Comparison of ENCODE assay signal across 8 cellular contexts in the genomic region with DNA sequence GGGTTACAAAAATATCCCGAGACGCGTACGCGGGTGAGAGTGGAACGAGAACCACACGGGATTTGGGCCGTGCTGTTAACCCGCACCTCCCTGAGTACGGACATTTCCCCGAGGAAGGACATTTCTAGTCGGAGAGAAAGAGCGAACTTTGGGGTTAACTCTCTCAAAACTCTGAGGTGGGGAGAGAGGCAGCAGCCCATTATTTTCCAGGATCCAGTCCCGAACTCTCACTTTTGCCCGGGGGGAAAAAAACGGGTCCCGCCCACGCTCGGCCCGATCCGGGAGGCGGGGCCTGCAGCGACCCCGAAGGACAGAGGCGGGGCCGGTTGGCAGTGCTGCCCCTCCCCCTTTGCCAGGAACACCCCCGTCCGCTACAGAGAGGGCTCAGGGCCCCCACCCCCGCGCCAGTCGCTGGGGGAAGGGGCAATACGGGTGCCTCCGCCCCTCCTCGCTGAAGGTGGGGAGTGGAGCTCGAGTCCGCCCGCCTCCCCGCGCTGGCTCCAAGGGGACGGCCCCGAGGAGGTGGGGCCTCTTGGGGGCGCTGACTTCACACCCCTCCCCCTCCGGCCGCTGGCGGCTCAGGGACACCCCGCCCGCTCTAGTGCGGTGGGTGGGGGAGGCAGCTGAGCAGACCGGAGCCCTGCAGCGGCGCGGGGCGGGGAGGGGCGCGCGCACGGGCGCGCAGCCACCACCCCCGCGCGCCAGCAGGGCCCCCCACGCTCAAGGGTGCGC. TPM values are rescaled to one million over a fixed set of nuclear protein-coding genes. Genes with fewer than 3 reads are reported as not detected.
DNase-seq lines count a peak whose midpoint lies in the region; TF ChIP-seq lines count a peak whose summit lies in the region.

No MANE protein-coding gene starts in this region.

- H3K27me3 ChIP-seq in SJCRH30 (no peaks in the 10 kb centered on the region), neuron (ENCODE audit: insufficient read depth, low read length) (no peaks in the 10 kb centered on the region), stomach smooth muscle (ENCODE audit: control insufficient read depth in 1 of 2, insufficient read depth in 2 of 2, low read length in 2 of 2) (no peaks in the 10 kb centered on the region)

- peak overlapping the region; percentile 88 to 92 for H3K9ac ChIP-seq in stomach smooth muscle (ENCODE audit: low read length in 2 of 2)

- H2AFZ ChIP-seq in neuron (ENCODE audit: low read depth, low read length) = no peak overlapping the region

- DNase-seq in GM03348 (ENCODE audit: low spot score) (peak; percentile 97), HFF-Myc (ENCODE audit: extremely low read depth, low read depth) (peak; percentile 83), MV-4-11 (lab: John Stamatoyannopoulos, UW) (peak; percentile 81), SJCRH30 (peak; percentile 98 to 99), foreskin melanocyte (peak; percentile 94)
- peak; percentile 82 to 95 (median 84) for DNase-seq in activated naive CD4-positive, alpha-beta T cell (lab: John Stamatoyannopoulos, UW)

- H3K27ac ChIP-seq in SJCRH30 = peak overlapping the region; percentile 86
- H3K27ac ChIP-seq in stomach smooth muscle (ENCODE audit: low read length) = peak overlapping the region; percentile 95

- peaks cover 14% of the 10 kb centered on the region for H3K4me1 ChIP-seq in SJCRH30
- peaks cover 24% of the 10 kb centered on the region for H3K4me1 ChIP-seq in neuron (ENCODE audit: insufficient read depth, low read length)
- peaks cover 13% of the 10 kb centered on the region for H3K4me1 ChIP-seq in stomach smooth muscle (ENCODE audit: control insufficient read depth, insufficient read depth, low read length)

- H3K4me3 ChIP-seq in HFF-Myc (replicated peaks; ENCODE audit: low read depth, low read length) = peak overlapping the region; percentile 91
- H3K4me3 ChIP-seq in SJCRH30 = peak overlapping the region; percentile 69
- H3K4me3 ChIP-seq in neuron (ENCODE audit: low read length) = peak overlapping the region; percentile 91
- peak overlapping the region; percentile 87 to 89 for H3K4me3 ChIP-seq in stomach smooth muscle (ENCODE audit: low read length in 2 of 2)

- H3K36me3 ChIP-seq in SJCRH30 = peaks cover 35% of the 10 kb centered on the region
- H3K36me3 ChIP-seq in neuron (ENCODE audit: insufficient read depth, low read length) = peaks cover 12% of the 10 kb centered on the region
- H3K36me3 ChIP-seq in stomach smooth muscle (ENCODE audit: control insufficient read depth in 2 of 2, insufficient read depth in 2 of 2, low read length in 2 of 2) = no peaks in the 10 kb centered on the region

- TF ChIP-seq CTCF in HFF-Myc (IDR thresholded peaks at IDR 0.05; ENCODE audit: low read depth, low read length, missing control alignments) = no peak

- H3K9me3 ChIP-seq in SJCRH30 (replicated peaks) (no peaks in the 10 kb centered on the region), neuron (ENCODE audit: low read length) (no peaks in the 10 kb centered on the region), stomach smooth muscle (ENCODE audit: control insufficient read depth in 2 of 2, low read length in 2 of 2) (no peaks in the 10 kb centered on the region)

RNA-seq across cellular contexts. Expression of a gene that starts 0.7 kb away (rescaled TPM):
- 363 and 379 TPM in 2 replicates for total RNA-seq in SJCRH30 (2014; rRNA removed; shearing (Covaris generic))

RNA-seq across cellular contexts. Expression of a gene that starts 26.0 kb away (rescaled TPM):
- 18.6 and 20.9 TPM in 2 replicates for total RNA-seq in SJCRH30 (2014; rRNA removed; shearing (Covaris generic))

Comparison
In these comparisons a context has a peak if more than half of its experiments do, and no peak if none do; other contexts are left out.
1. Peak in every context shown above with its lines: DNase-seq, H3K4me3 ChIP-seq and H3K27ac ChIP-seq.